In the genomic region with DNA sequence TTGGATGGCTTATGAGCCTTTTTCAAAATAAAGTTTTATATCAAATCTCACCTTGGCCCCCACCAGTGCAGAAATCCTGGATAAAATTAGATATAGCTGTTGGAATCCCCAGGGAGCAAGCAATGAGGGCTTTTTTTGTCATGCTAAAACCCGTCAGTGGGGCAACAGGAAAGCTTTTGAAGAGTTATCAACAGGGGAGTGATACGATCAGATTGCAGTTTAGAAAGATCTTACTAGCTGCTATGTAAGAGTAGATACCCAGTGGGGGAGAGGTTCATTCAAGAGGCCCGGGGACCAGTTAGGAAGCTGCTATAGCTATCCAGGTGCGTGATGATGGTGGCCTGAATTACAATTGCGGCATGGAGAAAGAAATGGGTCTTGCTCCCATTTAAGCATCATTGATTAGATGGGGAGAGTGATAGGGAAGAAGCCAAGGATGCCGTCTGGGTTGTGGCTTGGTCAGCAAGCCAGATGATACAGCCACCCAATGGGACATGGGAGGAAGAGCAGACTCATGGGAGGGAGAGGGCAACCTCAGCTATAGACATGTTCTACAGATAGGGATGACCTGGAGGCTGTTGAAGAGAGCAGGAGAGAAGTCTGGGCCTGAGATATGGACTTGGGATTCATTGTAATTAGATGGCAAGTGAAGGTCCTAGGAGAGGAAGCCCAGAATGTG, we compare ENCODE assay signal across 21 cellular contexts.
DNase-seq lines count a peak whose midpoint lies in the region; TF ChIP-seq lines count a peak whose summit lies in the region.
"Had no signal": no experiment of that assay in that cellular context is flagged by ENCODE, and none has a peak within 500 bp of the region (broad histone marks: within the 10 kb centered on the region; RNA-seq: fewer than 3 reads in every experiment).

No MANE protein-coding gene starts in this region.

- no peak overlapping the region for H3K4me3 ChIP-seq in NT2/D1 (ENCODE audit: insufficient read length, low read depth)
- H3K4me3 ChIP-seq in iPS-20b (ENCODE audit: low read length) = peak overlapping the region; percentile 17; the same call in 1 of the 2 replicates

- H3K9me3 Mint-ChIP-seq in type B pancreatic cell = peaks cover 9% of the 10 kb centered on the region

- H3K27me3 ChIP-seq in NT2/D1 (ENCODE audit: insufficient read depth, insufficient read length) (no peaks in the 10 kb centered on the region), iPS-20b (ENCODE audit: insufficient read depth, low read length) (peaks cover 4% of the 10 kb centered on the region; the same call in 1 of the 2 replicates)

- H3K4me1 ChIP-seq in NT2/D1 (ENCODE audit: insufficient read depth, insufficient read length) (peaks cover 11% of the 10 kb centered on the region), iPS-20b (ENCODE audit: insufficient read depth, low read length) (peaks cover 13% of the 10 kb centered on the region; the same call in 1 of the 2 replicates)
- H3K4me1 ChIP-seq: Caco-2 had no signal

- peaks cover 21% of the 10 kb centered on the region for H3K4me1 Mint-ChIP-seq in type B pancreatic cell (ENCODE audit: unreplicated experiment)

- H3K9me3 ChIP-seq in NT2/D1 (ENCODE audit: insufficient read depth, low read length) = peaks cover 7% of the 10 kb centered on the region
- no peaks in the 10 kb centered on the region for H3K9me3 ChIP-seq in iPS-20b (ENCODE audit: insufficient read depth, low read depth, low read length)
- H3K9me3 ChIP-seq: Caco-2 had no signal

- H3K36me3 Mint-ChIP-seq in type B pancreatic cell = no peaks in the 10 kb centered on the region
- H3K36me3 Mint-ChIP-seq: CD4-positive, CD25-positive, alpha-beta regulatory T cell had no signal

- TF ChIP-seq CTCF in type B pancreatic cell (conservative IDR thresholded peaks at IDR 0.05) = no peak

- H3K27ac Mint-ChIP-seq in type B pancreatic cell = no peak overlapping the region
- H3K27ac Mint-ChIP-seq: CD4-positive, CD25-positive, alpha-beta regulatory T cell had no signal

- H3K36me3 ChIP-seq in NT2/D1 (ENCODE audit: insufficient read depth, insufficient read length, low read length) (no peaks in the 10 kb centered on the region), iPS-20b (ENCODE audit: insufficient read depth, low read depth, low read length) (no peaks in the 10 kb centered on the region)

- H3K9ac ChIP-seq in NT2/D1 (ENCODE audit: insufficient read length, low read depth) = no peak overlapping the region
- no peak overlapping the region for H3K9ac ChIP-seq in iPS-20b (ENCODE audit: low read depth, low read length)

- no peaks in the 10 kb centered on the region for H3K27me3 Mint-ChIP-seq in type B pancreatic cell

- DNase-seq in ELF-1 (ENCODE audit: low read depth, low spot score) = peak; percentile 25
- peak; percentile 36 for DNase-seq in NT2/D1 (ENCODE audit: low read depth, low spot score)
- peak; percentile 13 for DNase-seq in type B pancreatic cell (ENCODE audit: extremely low spot score, unreplicated experiment)
- no peak for DNase-seq in NAMALWA (ENCODE audit: low spot score)
- no peak for DNase-seq in NCI-H774 (lab: John Stamatoyannopoulos, UW)
- DNase-seq in HT-29 (ENCODE audit: low spot score) = no peak
- DNase-seq: ACHN; Caco-2; CD4-positive, CD25-positive, alpha-beta regulatory T cell; DMS53; EL; GOT3; KG1; NCI-H1417 treated with DMSO at 0.1 percent for 48 hours; NCI-H187 treated with DMSO at 0.1 percent for 48 hours; NCI-H2227 treated with DMSO at 0.1 percent for 48 hours; NCI-H510A treated with DMSO at 0.1 percent for 48 hours; NCI-H82; RPMI8226; SHP77 treated with DMSO at 0.1 percent for 48 hours had no signal

- no peak overlapping the region for H3K4me3 Mint-ChIP-seq in type B pancreatic cell

- H3K27ac ChIP-seq in iPS-20b (ENCODE audit: low read length) = no peak overlapping the region

Comparison
In these comparisons a context has a peak if more than half of its experiments do, and no peak if none do; other contexts are left out.
1. DNase-seq: peak in ELF-1 (single experiment), NT2/D1 (single experiment) and type B pancreatic cell (single experiment); none in NAMALWA (single experiment), NCI-H774 (single experiment) and HT-29 (single experiment).